25 cellular contexts compared by ENCODE assay signal in genomic region chr20:44478188-44478587, GRCh38. TPM values are rescaled to one million over a fixed set of nuclear protein-coding genes. Genes with fewer than 3 reads are reported as not detected.
A peak's percentile ranks its signal among the peaks of the same experiment; 100 is the strongest.
DNase-seq lines count a peak whose midpoint lies in the region; ATAC-seq, FAIRE-seq and TF ChIP-seq lines count a peak whose summit lies in the region.
"Had no signal": no experiment of that assay in that cellular context is flagged by ENCODE, and none has a peak within 500 bp of the region (broad histone marks: within the 10 kb centered on the region; RNA-seq: fewer than 3 reads in every experiment).

No MANE protein-coding gene starts in this region.

- ATAC-seq in T-helper 17 cell (no peak), left lobe of liver (peak; percentile 31), HG02885 (IDR thresholded peaks at IDR 0.05; ENCODE audit: poor library complexity, unreplicated experiment) (no peak), HG03135 (IDR thresholded peaks at IDR 0.05; ENCODE audit: unreplicated experiment) (no peak)
- ATAC-seq: activated CD4-positive, CD25-positive, alpha-beta regulatory T cell treated with anti-CD3 and anti-CD28 coated beads, Interleukin-2, amount 50 U/mL, for 24 hours; activated T-cell treated with anti-CD3 and anti-CD28 coated beads, Interleukin-2, amount 50 U/mL, for 4 hours; esophagus mucosa; HCT116; heart right ventricle had no signal

- H3K4me1 Mint-ChIP-seq in T-helper 17 cell, result peaks cover 25% of the 10 kb centered on the region

- no peak overlapping the region for H2AFZ ChIP-seq in mammary epithelial cell (ENCODE audit: low read depth, low read length)

- peaks cover 0 to 4% of the 10 kb centered on the region in 2 donors for H3K4me1 ChIP-seq in breast epithelium
- peaks cover 18% of the 10 kb centered on the region for H3K4me1 ChIP-seq in mammary epithelial cell (ENCODE audit: insufficient read depth, low read length)

- H3K79me2 ChIP-seq in mammary epithelial cell (ENCODE audit: insufficient read depth, low read length), result peaks cover 35% of the 10 kb centered on the region

- H3K27ac ChIP-seq in breast epithelium, result peak overlapping the region; percentile 5 to 11
- H3K27ac ChIP-seq in mammary epithelial cell (ENCODE audit: insufficient read depth, low read depth, low read length), result no peak overlapping the region
- H3K27ac ChIP-seq: heart right ventricle, thoracic aorta had no signal

- no peak for TF ChIP-seq POLR2A in breast epithelium (IDR thresholded peaks at IDR 0.05)

- no peak for DNase-seq in breast epithelium (ENCODE audit: low spot score in 2 of 2)
- no peak for DNase-seq in mammary epithelial cell
- no peak for DNase-seq in T-helper 17 cell
- peak; percentile 66 for DNase-seq in left lobe of liver (ENCODE audit: low spot score)
- DNase-seq in urothelium cell line (ENCODE audit: low spot score), result no peak
- DNase-seq in RCC 7860 (ENCODE audit: low spot score), result no peak
- DNase-seq: ACHN; activated T-cell treated with anti-CD3 and anti-CD28 coated beads, Interleukin-2, amount 50 U/mL, for 4 hours; amniotic stem cell; effector CD8-positive, alpha-beta T cell; foreskin fibroblast; heart right ventricle; NCI-H1417 treated with DMSO at 0.1 percent for 48 hours; NCI-H2081 treated with DMSO at 0.1 percent for 48 hours; NCI-H345; nucleus accumbens; T-helper 1 cell had no signal

- H3K9ac ChIP-seq in mammary epithelial cell (ENCODE audit: insufficient read depth, low read length), result no peak overlapping the region

- intact Hi-C loops in breast epithelium (cut with DNase I; ENCODE audit: low total_unique reads), result loop anchor here (10.0 kb wide), 1 partner anchor 1887 kb away; no protein-coding TSS in a partner anchor
- intact Hi-C loops in mammary epithelial cell (cut with micrococcal nuclease), result loop anchor here (10.0 kb wide), 1 partner anchor 353 kb away; no protein-coding TSS in a partner anchor

- BruUV-seq in mammary epithelial cell (replicated peaks; lab: Mats Ljungman, UMichigan), result no TSS peak

- WGBS in mammary epithelial cell (ENCODE audit: low coverage, missing lambda C conversion rate), result 89% methylated on average over 6 of the region's 6 CpGs

- no peak overlapping the region for H3K4me3 ChIP-seq in breast epithelium
- H3K4me3 ChIP-seq in mammary epithelial cell (replicated peaks in 1 of 3; ENCODE audit: insufficient read depth in 1 of 3, low read depth in 2 of 3, low read length in 3 of 3), result no peak overlapping the region
- H3K4me3 ChIP-seq: heart right ventricle, thoracic aorta had no signal

- H3K9me3 ChIP-seq in breast epithelium, result no peaks in the 10 kb centered on the region
- no peaks in the 10 kb centered on the region for H3K9me3 ChIP-seq in mammary epithelial cell (replicated peaks; ENCODE audit: insufficient read depth, low read length)
- no peaks in the 10 kb centered on the region for H3K9me3 ChIP-seq in T-helper 17 cell (ENCODE audit: control insufficient read depth, low read length, poor library complexity, severe bottlenecking)
- H3K9me3 ChIP-seq: heart right ventricle, thoracic aorta had no signal

- H3K27ac Mint-ChIP-seq in T-helper 17 cell, result peak overlapping the region; percentile 14
- H3K27ac Mint-ChIP-seq: stimulated activated naive CD8-positive, alpha-beta T cell treated with anti-CD3 and anti-CD28 coated beads, Interleukin-15, Interleukin-2, amounts not matched to agents 100 ng/mL and 50 ng/mL, for 24 hours had no signal

- no peak overlapping the region for H3K4me3 Mint-ChIP-seq in T-helper 17 cell
- H3K4me3 Mint-ChIP-seq: activated T-cell treated with anti-CD3 and anti-CD28 coated beads, Interleukin-2, amount 50 U/mL, for 4 hours; stimulated activated naive CD8-positive, alpha-beta T cell treated with anti-CD3 and anti-CD28 coated beads, Interleukin-15, Interleukin-2, amounts not matched to agents 100 ng/mL and 50 ng/mL, for 24 hours had no signal

- FAIRE-seq in urothelium cell line (lab: Jason Lieb, UNC) (no peak), RCC 7860 (lab: Jason Lieb, UNC) (no peak)
- FAIRE-seq: colon had no signal

- TF ChIP-seq CTCF in breast epithelium (IDR thresholded peaks at IDR 0.05), result no peak
- no peak for TF ChIP-seq CTCF in mammary epithelial cell (conservative IDR thresholded peaks at IDR 0.05 in 1 of 2, IDR thresholded peaks at IDR 0.05 in 1 of 2; ENCODE audit: extremely low read depth in 1 of 2, insufficient read depth in 1 of 2, low read depth in 1 of 2, low read length in 2 of 2)

- CTCF ChIA-PET in mammary epithelial cell (lab: Charles Lee; ENCODE audit: low non-redundant PET), result no interaction called here

- no peak overlapping the region for H3K4me2 ChIP-seq in mammary epithelial cell (ENCODE audit: insufficient read depth, low read depth, low read length)

- in situ Hi-C loops in mammary epithelial cell (cut with MboI; ENCODE audit: low sequenced_read_pairs in 2 of 2), result no loop called here

- no peaks in the 10 kb centered on the region for H3K36me3 Mint-ChIP-seq in T-helper 17 cell (ENCODE audit: low read depth)

- H3K36me3 ChIP-seq in breast epithelium (peaks cover 4% of the 10 kb centered on the region), mammary epithelial cell (ENCODE audit: insufficient read depth, low read length) (peaks cover 13% of the 10 kb centered on the region)

- no peaks in the 10 kb centered on the region for H3K27me3 ChIP-seq in breast epithelium
- H3K27me3 ChIP-seq in mammary epithelial cell (ENCODE audit: insufficient read depth, low read length), result no peaks in the 10 kb centered on the region
- H3K27me3 ChIP-seq: heart right ventricle had no signal

- no peaks in the 10 kb centered on the region for H4K20me1 ChIP-seq in mammary epithelial cell (ENCODE audit: insufficient read depth, low read length)

- H3K27me3 Mint-ChIP-seq in T-helper 17 cell, result no peaks in the 10 kb centered on the region
- H3K27me3 Mint-ChIP-seq: stimulated activated naive CD8-positive, alpha-beta T cell treated with anti-CD3 and anti-CD28 coated beads, Interleukin-15, Interleukin-2, amounts not matched to agents 100 ng/mL and 50 ng/mL, for 24 hours had no signal

- dilution Hi-C loops in mammary epithelial cell (cut with HindIII; ENCODE audit: low sequenced_read_pairs), result loop anchor here (5.0 kb wide), 1 partner anchor 41 kb away; no protein-coding TSS in a partner anchor

RNA-seq across cellular contexts. Expression of gene TTPAL, which starts 2.5 kb away (rescaled TPM):
- total RNA-seq in breast epithelium, result 10 to 100 TPM; 13.5 to 40.8 (median 14.7) TPM
- total RNA-seq in mammary epithelial cell, result 10 to 100 TPM; 59.0 TPM
- polyA plus RNA-seq in mammary epithelial cell, result 16.1 TPM
- 72.9 TPM for polyA minus RNA-seq in mammary epithelial cell
- 10 to 100 TPM; 11.1 to 11.7 TPM for total RNA-seq in T-helper 17 cell
- 95.0 TPM for total RNA-seq in left lobe of liver

RNA-seq across cellular contexts. Expression of gene SERINC3, which starts 43.7 kb away (rescaled TPM):
- total RNA-seq in breast epithelium (100 to 1,000 TPM in 2 of 3 donors, 10 to 100 TPM in 1; 91.1 to 254 (median 100) TPM), mammary epithelial cell (100 to 1,000 TPM; 101 to 153 TPM), T-helper 17 cell (10 to 100 TPM; 62.8 to 76.2 TPM), left lobe of liver (50.4 TPM)
- 169 TPM for polyA plus RNA-seq in mammary epithelial cell
- polyA minus RNA-seq in mammary epithelial cell, result 194 TPM
